Comparison of ENCODE assay signal across 22 cellular contexts in genomic region chr7:143479055-143479766, GRCh38. TPM values are rescaled to one million over a fixed set of nuclear protein-coding genes. Genes with fewer than 3 reads are reported as not detected.
"Had no signal": no experiment of that assay in that cellular context is flagged by ENCODE, and none has a peak within 500 bp of the region (broad histone marks: within the 10 kb centered on the region; RNA-seq: fewer than 3 reads in every experiment).

No MANE protein-coding gene starts in this region.

- H3K9me3 Mint-ChIP-seq: activated CD4-positive, alpha-beta T cell treated with anti-CD3 and anti-CD28 coated beads, Interleukin-2, amount 10 ng/mL, durations not matched to agents 24 days and 14 days; central memory CD8-positive, alpha-beta T cell; stimulated activated effector memory CD8-positive, alpha-beta T cell treated with anti-CD3 and anti-CD28 coated beads, Interleukin-12 subunit alpha, Interleukin-12 subunit beta, amount 100 ng/mL, for 72 hours; T-helper 2 cell treated with Interferon-gamma antibody and Interleukin-4, amounts not matched to agents 5 μg/mL and 100 μg/mL, for 36 hours had no signal

- H3K4me1 Mint-ChIP-seq: activated CD4-positive, alpha-beta T cell treated with anti-CD3 and anti-CD28 coated beads, Interleukin-2, amount 10 ng/mL, durations not matched to agents 24 days and 14 days; stimulated activated effector memory CD8-positive, alpha-beta T cell treated with anti-CD3 and anti-CD28 coated beads, Interleukin-12 subunit alpha, Interleukin-12 subunit beta, amount 100 ng/mL, for 72 hours had no signal

- H3K27me3 ChIP-seq: body of pancreas, esophagus squamous epithelium, pancreas had no signal

- H3K4me3 ChIP-seq: body of pancreas, esophagus squamous epithelium, lower lobe of right lung, mucosa of descending colon, pancreas had no signal

- DNase-seq: activated CD4-positive, alpha-beta T cell treated with anti-CD3 and anti-CD28 coated beads, Interleukin-2, amount 10 ng/mL, durations not matched to agents 24 days and 14 days; activated CD4-positive, CD25-positive, alpha-beta regulatory T cell; activated CD8-positive, alpha-beta memory T cell treated with anti-CD3 and anti-CD28 coated beads, Interleukin-2, amount 50 U/mL, for 48 hours; activated CD8-positive, alpha-beta T cell treated with anti-CD3 and anti-CD28 coated beads, Interleukin-2, amount 10 ng/mL, durations not matched to agents 7 days and 5 days; activated gamma-delta T cell treated with Interleukin-2 at 50 U/mL for 16 hours; activated T-cell treated with anti-CD3 and anti-CD28 coated beads, Interleukin-2, amount 50 U/mL, for 72 hours; amygdala; body of pancreas; cortex of kidney; effector CD4-positive, alpha-beta T cell; esophagus squamous epithelium; immature natural killer cell; lower lobe of right lung; mucosa of descending colon; naive thymus-derived CD4-positive, alpha-beta T cell; pancreas had no signal

- H3K9me3 ChIP-seq: body of pancreas, esophagus squamous epithelium, lower lobe of right lung, mucosa of descending colon, pancreas had no signal

- H3K27ac ChIP-seq: body of pancreas, lower lobe of right lung, pancreas had no signal

- ATAC-seq: activated CD8-positive, alpha-beta T cell treated with anti-CD3 and anti-CD28 coated beads, Interleukin-2, amount 10 ng/mL, durations not matched to agents 7 days and 5 days; activated T-cell treated with anti-CD3 and anti-CD28 coated beads, Interleukin-2, amount 50 U/mL, for 72 hours; body of pancreas; lower lobe of right lung; mucosa of descending colon; naive thymus-derived CD4-positive, alpha-beta T cell; pancreas; stimulated activated effector memory CD8-positive, alpha-beta T cell treated with anti-CD3 and anti-CD28 coated beads, Interleukin-12 subunit alpha, Interleukin-12 subunit beta, amount 100 ng/mL, for 72 hours had no signal

- H3K27me3 Mint-ChIP-seq: activated naive CD8-positive, alpha-beta T cell; central memory CD8-positive, alpha-beta T cell had no signal

- H3K4me1 ChIP-seq: body of pancreas, lower lobe of right lung, pancreas had no signal

- H3K36me3 ChIP-seq: esophagus squamous epithelium, lower lobe of right lung, pancreas had no signal

- H3K27ac Mint-ChIP-seq: activated CD4-positive, alpha-beta T cell treated with anti-CD3 and anti-CD28 coated beads, Interleukin-2, amount 10 ng/mL, durations not matched to agents 24 days and 14 days; activated CD8-positive, alpha-beta T cell treated with anti-CD3 and anti-CD28 coated beads, Interleukin-2, amount 10 ng/mL, durations not matched to agents 7 days and 5 days; activated naive CD8-positive, alpha-beta T cell; activated T-cell treated with anti-CD3 and anti-CD28 coated beads, Interleukin-2, amount 50 U/mL, for 72 hours; immature natural killer cell; stimulated activated effector memory CD8-positive, alpha-beta T cell treated with anti-CD3 and anti-CD28 coated beads, Interleukin-12 subunit alpha, Interleukin-12 subunit beta, amount 100 ng/mL, for 72 hours; T-helper 2 cell treated with Interferon-gamma antibody and Interleukin-4, amounts not matched to agents 5 μg/mL and 100 μg/mL, for 36 hours had no signal

- H3K36me3 Mint-ChIP-seq: activated naive CD8-positive, alpha-beta T cell; immature natural killer cell; stimulated activated effector memory CD8-positive, alpha-beta T cell treated with anti-CD3 and anti-CD28 coated beads, Interleukin-12 subunit alpha, Interleukin-12 subunit beta, amount 100 ng/mL, for 72 hours had no signal

- H3K4me3 Mint-ChIP-seq: activated CD4-positive, alpha-beta T cell treated with anti-CD3 and anti-CD28 coated beads, Interleukin-2, amount 10 ng/mL, durations not matched to agents 24 days and 14 days; activated CD8-positive, alpha-beta T cell treated with anti-CD3 and anti-CD28 coated beads, Interleukin-2, amount 10 ng/mL, durations not matched to agents 7 days and 5 days; activated naive CD8-positive, alpha-beta T cell; activated T-cell treated with anti-CD3 and anti-CD28 coated beads, Interleukin-2, amount 50 U/mL, for 72 hours; central memory CD8-positive, alpha-beta T cell; immature natural killer cell; stimulated activated effector memory CD8-positive, alpha-beta T cell treated with anti-CD3 and anti-CD28 coated beads, Interleukin-12 subunit alpha, Interleukin-12 subunit beta, amount 100 ng/mL, for 72 hours; T-helper 2 cell treated with Interferon-gamma antibody and Interleukin-4, amounts not matched to agents 5 μg/mL and 100 μg/mL, for 36 hours had no signal

RNA-seq across cellular contexts. Expression of gene TAS2R41, which starts 1.5 kb away (rescaled TPM):
- total RNA-seq: activated CD4-positive, alpha-beta T cell treated with anti-CD3 and anti-CD28 coated beads, Interleukin-2, amount 10 ng/mL, durations not matched to agents 24 days and 14 days; activated CD8-positive, alpha-beta T cell treated with anti-CD3 and anti-CD28 coated beads, Interleukin-2, amount 10 ng/mL, durations not matched to agents 7 days and 5 days; activated T-cell treated with anti-CD3 and anti-CD28 coated beads, Interleukin-2, amount 50 U/mL, for 72 hours; body of pancreas; endothelial cell of umbilical vein; glomerular endothelial cell; lower lobe of right lung had no signal

RNA-seq across cellular contexts. Expression of gene TAS2R60, which starts 36.0 kb away (rescaled TPM):
- total RNA-seq: activated CD4-positive, alpha-beta T cell treated with anti-CD3 and anti-CD28 coated beads, Interleukin-2, amount 10 ng/mL, durations not matched to agents 24 days and 14 days; activated T-cell treated with anti-CD3 and anti-CD28 coated beads, Interleukin-2, amount 50 U/mL, for 72 hours; body of pancreas; endothelial cell of umbilical vein; esophagus squamous epithelium; glomerular endothelial cell; lower lobe of right lung; pancreas had no signal
